Comparison of ENCODE assay signal across 8 cellular contexts in genomic region chr12:68373836-68374314, GRCh38. TPM values are rescaled to one million over a fixed set of nuclear protein-coding genes. Genes with fewer than 3 reads are reported as not detected.
DNase-seq lines count a peak whose midpoint lies in the region; ATAC-seq, FAIRE-seq and TF ChIP-seq lines count a peak whose summit lies in the region.

No MANE protein-coding gene starts in this region.

- TF ChIP-seq EP300 in K562 (IDR thresholded peaks at IDR 0.05; ENCODE audit: low read length) = no peak

- H3K4me3 ChIP-seq in K562 = no peak overlapping the region
- no peak overlapping the region for H3K4me3 ChIP-seq in uterus

- H3K27ac ChIP-seq in K562 (ENCODE audit: extremely low read depth, low read depth, low read length) (no peak overlapping the region; the same call in 2 of the 3 replicates), uterus (no peak overlapping the region)

- TF ChIP-seq POLR2A in K562 (conservative IDR thresholded peaks at IDR 0.05) = no peak
- no peak for TF ChIP-seq POLR2A in uterus (IDR thresholded peaks at IDR 0.05)

- ATAC-seq in GM21529 (IDR thresholded peaks at IDR 0.05; ENCODE audit: unreplicated experiment) = peak; percentile 29
- ATAC-seq in K562 = no peak
- ATAC-seq in HG02938 (IDR thresholded peaks at IDR 0.05; ENCODE audit: unreplicated experiment) = no peak

- intact Hi-C loops in K562 (cut with micrococcal nuclease) = no loop called here
- intact Hi-C loops in uterus (cut with DNase I; ENCODE audit: low total_unique reads) = no loop called here

- H3K36me3 ChIP-seq in K562 (ENCODE audit: control insufficient read depth, insufficient read depth, low read length) (no peaks in the 10 kb centered on the region), uterus (no peaks in the 10 kb centered on the region)

- POLR2A ChIA-PET in GM10248 (lab: Yijun Ruan, JAX) = interaction anchor here (0.6 to 0.7 kb wide), 2 partner anchors 158 to 372 kb away, joined by 4 read pairs; partner anchors contain the start of gene SLC35E3
- POLR2A ChIA-PET in K562 (lab: Yijun Ruan, JAX) = interaction anchor here (0.9 to 1.1 kb wide), 2 partner anchors 8 to 18 kb away, joined by 4 read pairs; no protein-coding TSS in a partner anchor

- no peak for FAIRE-seq in K562 (lab: Jason Lieb, UNC)

- in situ Hi-C loops in K562 (cut with MboI) = no loop called here

- H3K79me2 ChIP-seq in K562 (ENCODE audit: control insufficient read depth, insufficient read depth, low read length) = no peaks in the 10 kb centered on the region

- no peak overlapping the region for H3K9ac ChIP-seq in K562 (ENCODE audit: insufficient read depth in 1 of 2, low read depth in 2 of 2, low read length in 2 of 2)

- no peaks in the 10 kb centered on the region for H4K20me1 ChIP-seq in K562 (replicated peaks; ENCODE audit: control insufficient read depth, insufficient read depth, low read length)

- H3K4me1 ChIP-seq in K562 (replicated peaks in 1 of 2; ENCODE audit: control insufficient read depth in 2 of 2, insufficient read depth in 2 of 2, low read length in 2 of 2) (peaks cover 11 to 49% of the 10 kb centered on the region in 2 experiments), uterus (no peaks in the 10 kb centered on the region)

- CTCF ChIA-PET in GM10248 (lab: Yijun Ruan, JAX) = interaction anchor here (1.1 to 5.2 kb wide), 5 partner anchors 10 to 123 kb away, joined by 3 to 39 read pairs (median 4); no protein-coding TSS in a partner anchor
- CTCF ChIA-PET in K562 (lab: Yijun Ruan, JAX; ENCODE audit: low intra/inter-chr PET ratio) = no interaction called here

- H3K27me3 ChIP-seq in K562 (ENCODE audit: control insufficient read depth in 2 of 2, insufficient read depth in 2 of 2, low read length in 2 of 2) (no peaks in the 10 kb centered on the region), uterus (no peaks in the 10 kb centered on the region)

- H3K9me3 ChIP-seq in K562 (replicated peaks; ENCODE audit: control insufficient read depth, insufficient read depth, low read depth, low read length) (peaks cover 4% of the 10 kb centered on the region; the same call in 1 of the 2 replicates), uterus (no peaks in the 10 kb centered on the region)

- no peak for TF ChIP-seq RAD21 in K562 (CRISPR knock-in tag; conservative IDR thresholded peaks at IDR 0.05 in 1 of 2, IDR thresholded peaks at IDR 0.05 in 1 of 2)

- no peak for TF ChIP-seq CTCF in GM10248 (IDR thresholded peaks at IDR 0.05; ENCODE audit: control extremely low read depth, extremely low read depth, low read depth, missing control alignments)
- no peak for TF ChIP-seq CTCF in K562 (IDR thresholded peaks at IDR 0.05 in 2 of 3, conservative IDR thresholded peaks at IDR 0.05 in 1 of 3; ENCODE audit: insufficient read depth in 2 of 3, low read depth in 1 of 3, low read length in 3 of 3)
- no peak for TF ChIP-seq CTCF in uterus (IDR thresholded peaks at IDR 0.05)

- no peaks in the 10 kb centered on the region for H3K9me1 ChIP-seq in K562 (ENCODE audit: control insufficient read depth, insufficient read depth, low read length)

- H3K4me2 ChIP-seq in K562 (ENCODE audit: insufficient read depth, low read length) = no peak overlapping the region

- H2AFZ ChIP-seq in K562 (ENCODE audit: low read depth, low read length) = peak overlapping the region; percentile 87

- 17% methylated on average over 4 of the region's 4 CpGs for WGBS in K562 (ENCODE audit: insufficient coverage, low coverage, missing lambda C conversion rate)

- DNase-seq in GM10248 (ENCODE audit: extremely low spot score) = peak; percentile 44
- peak; percentile 21 for DNase-seq in KG1 (lab: John Stamatoyannopoulos, UW)
- peak in 1 of 4 experiments; percentile 31 for DNase-seq in K562 (ENCODE audit: extremely low read depth in 1 of 4, low spot score in 3 of 4)
- no peak for DNase-seq in uterus
- DNase-seq in NCI-H1417 (lab: John Stamatoyannopoulos, UW) = no peak
- no peak for DNase-seq in NCI-H446 (lab: John Stamatoyannopoulos, UW)

- no TSS peak for BruUV-seq in K562 (replicated peaks; lab: Mats Ljungman, UMichigan)

TF ChIP-seq in K562, 482 proteins besides CTCF, POLR2A, EP300 and RAD21 (continues in another document):
- TF ChIP-seq ZNF311 (CRISPR knock-in tag; IDR thresholded peaks at IDR 0.05) (peak; percentile 50; the same call in 1 of the 2 replicates), MEIS2 (IDR thresholded peaks at IDR 0.05; ENCODE audit: partially characterized antibody) (no peak)

RNA-seq across cellular contexts. Expression of gene MDM1, which starts 41.7 kb away (rescaled TPM):
- total RNA-seq in K562 (2011; cell fraction: chromatin; rRNA removed; ENCODE audit: low replicate concordance) = 9.7 and 33.5 TPM in 2 replicates
- 4.5 and 5.0 TPM in 2 replicates for total RNA-seq in K562 (2011; cell fraction: nucleolus; rRNA removed)
- total RNA-seq in K562 (2011; cell fraction: nucleoplasm; rRNA removed) = 16.9 and 28.1 TPM in 2 replicates
- total RNA-seq in K562 (2014; rRNA removed) (8.8 and 10.4 TPM in 2 replicates), K562 (2014; rRNA removed; fragmentation: Illumina TruSeq; extraction: Trizol) (14.1 and 16.7 TPM in 2 replicates), K562 (2015; rRNA removed; fragmentation: Illumina TruSeq; extraction: Trizol) (16.4 and 16.8 TPM in 2 replicates), K562 (2021) (9.1 and 11.3 TPM in 2 replicates), uterus (10 to 100 TPM; 16.1 to 67.5 (median 31.5) TPM)
- polyA plus RNA-seq in K562 (2011; rRNA removed) (11.7 and 16.1 TPM in 2 replicates), K562 (2014; fragmentation: Illumina TruSeq; extraction: Trizol) (10.2 and 13.1 TPM in 2 replicates), K562 (2014; fragmentation: Nextera tagmentation; extraction: Ambion mirVana) (10 to 100 TPM in 1 of 2 experiments, 1 to 10 TPM in 1; 7.5 to 12.8 TPM), K562 (2014; rRNA removed) (13.8 and 15.5 TPM in 2 replicates)
- 1.5 and 3.5 TPM in 2 replicates for polyA plus RNA-seq in K562 (2011; cell fraction: cytosol; rRNA removed)
- 21.2 and 29.7 TPM in 2 replicates for polyA plus RNA-seq in K562 (2011; cell fraction: nucleus; rRNA removed)
- 8.0 and 8.2 TPM in 2 replicates for polyA plus RNA-seq in K562 (2012)
- 9.9 and 14.2 TPM in 2 replicates for polyA minus RNA-seq in K562 (2011; rRNA and poly(A)+ RNA removed)
- polyA minus RNA-seq in K562 (2011; cell fraction: cytosol; rRNA and poly(A)+ RNA removed) = 1.9 and 5.3 TPM in 2 replicates
- 20.6 and 41.8 TPM in 2 replicates for polyA minus RNA-seq in K562 (2011; cell fraction: nucleus; rRNA and poly(A)+ RNA removed)

Comparison
In these comparisons a context has a peak if more than half of its experiments do, and no peak if none do; other contexts are left out.
1. DNase-seq: peak in GM10248 (single experiment) and KG1 (single experiment); none in uterus (0 of 2), NCI-H1417 (0 of 3) and NCI-H446 (0 of 2).